29 cellular contexts compared by ENCODE assay signal in the genomic region with DNA sequence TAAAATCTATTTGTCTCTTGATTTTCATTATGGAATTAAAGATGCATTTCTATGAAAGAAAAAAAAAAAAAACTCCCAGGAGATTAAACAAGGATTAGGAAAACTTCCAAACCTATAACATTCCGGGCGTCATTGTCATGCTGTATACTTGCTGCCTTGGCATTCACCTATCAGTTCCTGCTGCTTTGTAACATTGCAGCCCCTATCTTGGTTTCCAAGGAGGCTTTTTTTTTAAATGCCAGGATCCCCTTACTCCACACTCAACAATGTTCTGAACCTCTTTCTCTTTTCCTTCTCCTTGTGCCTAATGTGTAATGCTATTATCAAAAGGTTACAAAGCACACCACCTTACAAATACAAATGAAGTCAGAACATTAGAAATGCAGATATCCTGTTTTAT. TPM values are rescaled to one million over a fixed set of nuclear protein-coding genes. Genes with fewer than 3 reads are reported as not detected.
"Had no signal": no experiment of that assay in that cellular context is flagged by ENCODE, and none has a peak within 500 bp of the region (broad histone marks: within the 10 kb centered on the region; RNA-seq: fewer than 3 reads in every experiment).

No MANE protein-coding gene starts in this region.

- H3K9me3 Mint-ChIP-seq: natural killer cell had no signal

- H3K27ac Mint-ChIP-seq: mesothelial cell of epicardium; natural killer cell; nephron progenitor cell; neural progenitor cell; stimulated activated naive B cell treated with anti-CD40 and anti-IgM and Interleukin-4, amounts not matched to agents 10 μg/mL and 1 μg/mL and 100 μg/mL, for 72 hours had no signal

- H3K4me3 Mint-ChIP-seq: mesothelial cell of epicardium; naive B cell; natural killer cell; nephron progenitor cell; neural progenitor cell; stimulated activated naive B cell treated with anti-CD40 and anti-IgM and Interleukin-4, amounts not matched to agents 10 μg/mL and 1 μg/mL and 100 μg/mL, for 72 hours had no signal

- H3K27me3 ChIP-seq: left lung, neural progenitor cell, neutrophil, right atrium auricular region, right lobe of liver, suprapubic skin, tibial artery, upper lobe of right lung had no signal

- H3K4me3 ChIP-seq: left lung, lung, neural progenitor cell, psoas muscle, right atrium auricular region, right lobe of liver, smooth muscle cell, suprapubic skin, thoracic aorta, tibial artery, upper lobe of right lung had no signal

- H3K4me1 ChIP-seq: left lung, parathyroid adenoma, psoas muscle, right atrium auricular region, right lobe of liver, suprapubic skin, tibial artery, upper lobe of right lung had no signal

- H3K36me3 ChIP-seq: left lung, neural progenitor cell, neutrophil, right atrium auricular region, right lobe of liver, suprapubic skin, thoracic aorta, tibial artery, upper lobe of right lung had no signal

- H3K27me3 Mint-ChIP-seq: naive B cell; stimulated activated naive B cell treated with anti-CD40 and anti-IgM and Interleukin-4, amounts not matched to agents 10 μg/mL and 1 μg/mL and 100 μg/mL, for 72 hours had no signal

- ATAC-seq: left colon; left lung; psoas muscle; right lobe of liver; stimulated activated naive B cell treated with anti-CD40 and anti-IgM and Interleukin-4, amounts not matched to agents 10 μg/mL and 1 μg/mL and 100 μg/mL, for 72 hours; stimulated activated naive CD8-positive, alpha-beta T cell treated with anti-CD3 and anti-CD28 coated beads, Interleukin-15, Interleukin-2, amounts not matched to agents 100 U/mL and 50 U/mL, for 24 hours; upper lobe of right lung had no signal

- H3K9me3 ChIP-seq: left lung, neutrophil, psoas muscle, right lobe of liver, suprapubic skin, thoracic aorta, upper lobe of right lung had no signal

- H3K36me3 Mint-ChIP-seq: mesothelial cell of epicardium, natural killer cell, neural progenitor cell had no signal

- H3K27ac ChIP-seq: left lung, neural progenitor cell, neutrophil, parathyroid adenoma, psoas muscle, right atrium auricular region, right lobe of liver, suprapubic skin, thoracic aorta, tibial artery, upper lobe of right lung had no signal

- H3K4me1 Mint-ChIP-seq: mesothelial cell of epicardium, natural killer cell, nephron progenitor cell had no signal

- DNase-seq: hippocampal formation; kidney glomerular epithelial cell; left colon; left lung; mesendoderm; naive B cell; natural killer cell; nephron progenitor cell; occipital lobe; psoas muscle; right lobe of liver; stimulated activated CD4-positive, alpha-beta T cell treated with anti-CD3 and anti-CD28 coated beads, Interleukin-1b, Interleukin-23, amount 100 ng/mL, for 48 hours; stimulated activated CD4-positive, alpha-beta T cell treated with anti-CD3 and anti-CD28 coated beads, Interleukin-2, amount 100 ng/mL, for 48 hours; stimulated activated naive B cell treated with anti-CD40 and anti-IgM and Interleukin-4, amounts not matched to agents 10 μg/mL and 1 μg/mL and 100 μg/mL, for 72 hours; stimulated activated naive CD8-positive, alpha-beta T cell treated with anti-CD3 and anti-CD28 coated beads, Interleukin-15, Interleukin-2, amounts not matched to agents 100 U/mL and 50 U/mL, for 24 hours; tibial artery; trophoblast cell; upper lobe of right lung had no signal

RNA-seq across cellular contexts. Expression of gene BEND4, which starts 20.5 kb away (rescaled TPM):
- total RNA-seq: lower leg skin, osteocyte, smooth muscle cell, suprapubic skin had no signal
